ENCODE assay signal across 14 cellular contexts in the genomic region with DNA sequence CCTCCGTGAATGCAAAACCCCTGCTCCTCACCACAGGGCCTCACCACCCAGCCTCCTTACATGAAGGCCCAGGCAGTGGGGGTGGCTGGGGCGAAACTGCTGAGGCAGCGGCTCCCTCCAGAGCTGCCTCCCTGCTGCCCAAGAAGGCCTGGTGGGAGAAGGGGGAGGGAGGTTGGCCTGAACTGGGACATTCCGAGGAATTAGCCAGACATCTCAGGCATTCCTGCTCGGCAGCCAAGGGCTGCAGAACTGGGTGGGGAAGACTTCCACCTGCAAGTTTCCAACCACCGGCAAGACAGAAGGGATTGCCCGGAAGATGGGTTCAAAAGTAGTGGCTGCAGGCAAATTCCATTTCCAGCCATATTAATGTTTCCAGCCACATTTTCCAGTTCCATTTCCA. TPM values are rescaled to one million over a fixed set of nuclear protein-coding genes. Genes with fewer than 3 reads are reported as not detected.
DNase-seq lines count a peak whose midpoint lies in the region; TF ChIP-seq lines count a peak whose summit lies in the region.
"Had no signal": no experiment of that assay in that cellular context is flagged by ENCODE, and none has a peak within 500 bp of the region (broad histone marks: within the 10 kb centered on the region; RNA-seq: fewer than 3 reads in every experiment).

No MANE protein-coding gene starts in this region.

- TF ChIP-seq CTCF in HFFc6 (IDR thresholded peaks at IDR 0.05), result no peak

- H3K36me3 Mint-ChIP-seq in HFFc6 (ENCODE audit: low read depth), result peaks cover 12% of the 10 kb centered on the region

- no peaks in the 10 kb centered on the region for H3K27me3 Mint-ChIP-seq in HFFc6 (ENCODE audit: insufficient read depth)
- H3K27me3 Mint-ChIP-seq: dendritic cell treated with granulocyte-macrophage colony-stimulating factor and Interleukin-4, amounts not matched to agents 40 ng/mL and 50 ng/mL, for 4 days; natural killer cell treated with Interleukin-12 subunit alpha and Interleukin-12 subunit beta and Interleukin-15 and Interleukin-18, amount 100 ng/mL, for 72 hours had no signal

- no peak overlapping the region for H3K4me3 Mint-ChIP-seq in HFFc6
- H3K4me3 Mint-ChIP-seq: dendritic cell treated with granulocyte-macrophage colony-stimulating factor and Interleukin-4, amounts not matched to agents 40 ng/mL and 50 ng/mL, for 4 days; natural killer cell treated with Interleukin-12 subunit alpha and Interleukin-12 subunit beta and Interleukin-15 and Interleukin-18, amount 100 ng/mL, for 72 hours had no signal

- peaks cover 13% of the 10 kb centered on the region; the same call in 1 of the 2 replicates for H3K4me1 Mint-ChIP-seq in HFFc6 (ENCODE audit: low read depth)

- peak; percentile 34 for DNase-seq in HFFc6
- DNase-seq in fibroblast of gingiva (ENCODE audit: low read depth), result peak; percentile 45
- DNase-seq in renal cortical epithelial cell (ENCODE audit: low read depth), result peak; percentile 65
- no peak for DNase-seq in activated CD4-positive, alpha-beta T cell treated with anti-CD3 and anti-CD28 coated beads for 48 hours
- no peak for DNase-seq in NCI-H524 treated with DMSO at 0.1 percent for 48 hours (lab: John Stamatoyannopoulos, UW)
- DNase-seq in iPS-NIHi11 (ENCODE audit: low spot score), result no peak
- DNase-seq: activated naive CD4-positive, alpha-beta T cell; GOT3; NCI-H510A treated with DMSO at 0.1 percent for 48 hours; SIG-M5; stimulated activated CD4-positive, alpha-beta T cell treated with anti-CD3 and anti-CD28 coated beads, Interleukin-2, amount 100 ng/mL, for 24 hours had no signal

- H3K27ac Mint-ChIP-seq in HFFc6, result no peak overlapping the region
- H3K27ac Mint-ChIP-seq: dendritic cell treated with granulocyte-macrophage colony-stimulating factor and Interleukin-4, amounts not matched to agents 40 ng/mL and 50 ng/mL, for 4 days; natural killer cell treated with Interleukin-12 subunit alpha and Interleukin-12 subunit beta and Interleukin-15 and Interleukin-18, amount 100 ng/mL, for 72 hours had no signal

- no peaks in the 10 kb centered on the region for H3K9me3 Mint-ChIP-seq in HFFc6
- H3K9me3 Mint-ChIP-seq: natural killer cell treated with Interleukin-12 subunit alpha and Interleukin-12 subunit beta and Interleukin-15 and Interleukin-18, amount 100 ng/mL, for 72 hours had no signal

RNA-seq across cellular contexts. Expression of a gene that starts 2.3 kb away (rescaled TPM):
- total RNA-seq in HFFc6 (2021; fragmentation: NEBNext Ultra II Directional; extraction: Animal tissue kit (Norgen Biotek cat#: 25700)), result 1 to 10 TPM; 1.1 to 2.0 (median 1.5) TPM
- total RNA-seq in renal cortical epithelial cell, result 0.69 and 2.2 TPM in 2 replicates

RNA-seq across cellular contexts. Expression of a gene that starts 5.4 kb away (rescaled TPM):
- 10 to 100 TPM; 40.8 to 60.7 (median 47.9) TPM for total RNA-seq in HFFc6 (2021; fragmentation: NEBNext Ultra II Directional; extraction: Animal tissue kit (Norgen Biotek cat#: 25700))
- 24.1 and 67.2 TPM in 2 replicates for total RNA-seq in renal cortical epithelial cell

RNA-seq across cellular contexts. Expression of a gene that starts 14.9 kb away (rescaled TPM):
- total RNA-seq in HFFc6 (2021; fragmentation: NEBNext Ultra II Directional; extraction: Animal tissue kit (Norgen Biotek cat#: 25700)), result 10 to 100 TPM; 70.4 to 75.1 (median 71.4) TPM
- total RNA-seq in renal cortical epithelial cell, result 31.4 and 74.6 TPM in 2 replicates

RNA-seq across cellular contexts. Expression of a gene that starts 16.7 kb away (rescaled TPM):
- 100 to 1,000 TPM; 106 to 114 (median 107) TPM for total RNA-seq in HFFc6 (2021; fragmentation: NEBNext Ultra II Directional; extraction: Animal tissue kit (Norgen Biotek cat#: 25700))
- total RNA-seq in renal cortical epithelial cell, result 53.5 and 57.3 TPM in 2 replicates

RNA-seq across cellular contexts. Expression of a gene that starts 44.6 kb away (rescaled TPM):
- total RNA-seq in HFFc6 (2021; fragmentation: NEBNext Ultra II Directional; extraction: Animal tissue kit (Norgen Biotek cat#: 25700)), result not detected
- not detected in 2 replicates for total RNA-seq in renal cortical epithelial cell
- total RNA-seq: M059J; natural killer cell treated with Interleukin-12 subunit alpha and Interleukin-12 subunit beta and Interleukin-15 and Interleukin-18, amount 100 ng/mL, for 72 hours had no signal

Comparison
In these comparisons a context has a peak if more than half of its experiments do, and no peak if none do; other contexts are left out.
1. DNase-seq: peak in HFFc6 (single experiment), fibroblast of gingiva (single experiment) and renal cortical epithelial cell (single experiment); none in activated CD4-positive, alpha-beta T cell treated with anti-CD3 and anti-CD28 coated beads for 48 hours (single experiment), NCI-H524 treated with DMSO at 0.1 percent for 48 hours (single experiment) and iPS-NIHi11 (single experiment).